ENCODE assay signal across 1 cellular context in genomic region chrX:2696698-2697215, GRCh38.
TF ChIP-seq lines count a peak whose summit lies in the region.

No MANE protein-coding gene starts in this region.

TF ChIP-seq in HepG2, 621 proteins besides CTCF, POLR2A, EP300 and RAD21:
- no peak for TF ChIP-seq FOXP1 (IDR thresholded peaks at IDR 0.05)
- no peak for TF ChIP-seq FOXP1 (CRISPR knock-in tag; IDR thresholded peaks at IDR 0.05)
- TF ChIP-seq, protein P1, sequence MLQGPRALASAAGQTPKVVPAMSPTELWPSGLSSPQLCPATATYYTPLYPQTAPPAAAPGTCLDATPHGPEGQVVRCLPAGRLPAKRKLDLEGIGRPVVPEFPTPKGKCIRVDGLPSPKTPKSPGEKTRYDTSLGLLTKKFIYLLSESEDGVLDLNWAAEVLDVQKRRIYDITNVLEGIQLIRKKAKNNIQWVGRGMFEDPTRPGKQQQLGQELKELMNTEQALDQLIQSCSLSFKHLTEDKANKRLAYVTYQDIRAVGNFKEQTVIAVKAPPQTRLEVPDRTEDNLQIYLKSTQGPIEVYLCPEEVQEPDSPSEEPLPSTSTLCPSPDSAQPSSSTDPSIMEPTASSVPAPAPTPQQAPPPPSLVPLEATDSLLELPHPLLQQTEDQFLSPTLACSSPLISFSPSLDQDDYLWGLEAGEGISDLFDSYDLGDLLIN (CRISPR knock-in tag; IDR thresholded peaks at IDR 0.05; ENCODE audit: borderline replicate concordance), result no peak
- TF ChIP-seq KDM1A (CRISPR knock-in tag; IDR thresholded peaks at IDR 0.05), result no peak
- TF ChIP-seq ZNF672 (CRISPR knock-in tag; IDR thresholded peaks at IDR 0.05), result no peak
- TF ChIP-seq PRDM15 (CRISPR knock-in tag; IDR thresholded peaks at IDR 0.05), result no peak
- TF ChIP-seq ZNF816 (CRISPR knock-in tag; IDR thresholded peaks at IDR 0.05; ENCODE audit: borderline replicate concordance), result no peak
- TF ChIP-seq MAFF (IDR thresholded peaks at IDR 0.05; ENCODE audit: low read depth, low read length), result no peak
- no peak for TF ChIP-seq ZFP36L1 (CRISPR knock-in tag; IDR thresholded peaks at IDR 0.05)
- no peak for TF ChIP-seq PHB2 (IDR thresholded peaks at IDR 0.05; ENCODE audit: partially characterized antibody)
